ENCODE assay signal across 12 cellular contexts in the genomic region with DNA sequence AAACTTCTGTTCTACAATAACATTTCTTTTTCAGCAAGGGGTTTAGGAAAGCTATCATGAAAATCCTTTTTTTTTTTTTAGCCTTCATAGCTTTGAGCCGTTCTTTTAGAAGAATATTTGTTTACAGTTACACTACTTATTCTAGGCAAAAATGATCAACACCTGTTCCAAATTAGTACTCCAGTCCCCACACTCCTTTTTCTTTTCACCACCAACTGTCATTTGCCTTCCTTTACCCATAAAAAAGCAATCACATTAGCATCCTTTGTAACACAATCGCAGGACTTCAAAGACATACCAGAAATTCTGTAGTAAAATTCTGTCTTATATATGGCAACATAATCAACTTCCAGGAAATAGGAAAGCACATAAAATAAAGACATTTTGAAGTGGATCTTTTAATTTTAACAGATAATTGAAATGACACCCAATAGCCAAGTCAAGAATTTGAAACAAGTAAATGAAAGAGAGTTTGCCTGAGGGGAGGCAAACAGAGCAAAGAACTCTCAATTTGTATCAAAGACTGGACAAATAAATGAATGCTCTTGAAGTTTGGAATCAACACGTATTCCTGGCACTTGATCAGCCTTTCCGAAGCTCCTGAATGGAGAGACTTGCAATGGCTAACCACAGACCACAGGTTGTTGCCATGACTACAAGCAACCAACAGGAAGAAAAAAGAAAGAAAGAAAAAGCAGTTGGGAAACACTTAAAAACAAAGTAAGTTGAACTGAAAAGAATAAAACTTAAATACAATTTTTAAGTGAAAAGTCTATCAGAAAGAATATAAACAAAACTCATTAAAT.
DNase-seq lines count a peak whose midpoint lies in the region; ATAC-seq and TF ChIP-seq lines count a peak whose summit lies in the region.
"Had no signal": no experiment of that assay in that cellular context is flagged by ENCODE, and none has a peak within 500 bp of the region (broad histone marks: within the 10 kb centered on the region; RNA-seq: fewer than 3 reads in every experiment).

No MANE protein-coding gene starts in this region.

- TF ChIP-seq POLR2A in transverse colon (IDR thresholded peaks at IDR 0.05), result no peak
- no peak for TF ChIP-seq POLR2A in spleen (IDR thresholded peaks at IDR 0.05)

- no peak for TF ChIP-seq EP300 in transverse colon (IDR thresholded peaks at IDR 0.05; ENCODE audit: low read depth)

- H3K9me3 ChIP-seq in Loucy (ENCODE audit: insufficient read depth, low read depth, low read length) (peaks cover 9% of the 10 kb centered on the region; the same call in 1 of the 2 replicates), transverse colon (no peaks in the 10 kb centered on the region), spleen (no peaks in the 10 kb centered on the region)
- H3K9me3 ChIP-seq: gastroesophageal sphincter, thyroid gland had no signal

- no peak overlapping the region for H3K4me3 Mint-ChIP-seq in WTC11

- H3K4me1 ChIP-seq in Loucy (ENCODE audit: insufficient read depth, low read length, poor library complexity, severe bottlenecking), result peaks cover 22% of the 10 kb centered on the region
- H3K4me1 ChIP-seq in transverse colon, result no peaks in the 10 kb centered on the region
- peaks cover 0 to 5% (median 0%) of the 10 kb centered on the region in 6 donors for H3K4me1 ChIP-seq in spleen
- H3K4me1 ChIP-seq: gastroesophageal sphincter, thyroid gland had no signal

- no peaks in the 10 kb centered on the region for H3K27me3 Mint-ChIP-seq in WTC11 (ENCODE audit: low read depth)

- H2AFZ ChIP-seq in Loucy (ENCODE audit: low read length), result peak overlapping the region; percentile 91

- no peaks in the 10 kb centered on the region for H4K20me1 ChIP-seq in Loucy (ENCODE audit: insufficient read depth, low read length, poor library complexity, severe bottlenecking)

- intact Hi-C loops in transverse colon (cut with DNase I; ENCODE audit: low total_unique reads) (no loop called here), spleen (cut with DNase I; ENCODE audit: low total_unique reads) (no loop called here)

- in situ Hi-C loops in transverse colon (cut with MboI; ENCODE audit: low pct_ligation_motif_present in 1 of 4, low pct_unique_long_range_greater_than_20kb in 1 of 4, low sequenced_read_pairs in 3 of 4), result no loop called here

- H3K27ac Mint-ChIP-seq in WTC11, result no peak overlapping the region

- peak overlapping the region; percentile 53 for H3K9ac ChIP-seq in Loucy (ENCODE audit: low read depth, low read length, poor library complexity, severe bottlenecking)

- CTCF ChIA-PET in WTC11 (lab: Charles Lee), result interaction anchor here (1.5 kb wide), 1 partner anchor 29 kb away, joined by 6 read pairs; no protein-coding TSS in a partner anchor

- no peaks in the 10 kb centered on the region for H3F3A ChIP-seq in Loucy (ENCODE audit: low read depth)

- H3K36me3 Mint-ChIP-seq in WTC11, result no peaks in the 10 kb centered on the region

- no peaks in the 10 kb centered on the region for H3K36me3 ChIP-seq in Loucy (ENCODE audit: insufficient read depth, low read length)
- H3K36me3 ChIP-seq in kidney epithelial cell (ENCODE audit: control insufficient read depth, insufficient read depth, low read length), result no peaks in the 10 kb centered on the region
- no peaks in the 10 kb centered on the region for H3K36me3 ChIP-seq in transverse colon
- H3K36me3 ChIP-seq in spleen, result no peaks in the 10 kb centered on the region
- H3K36me3 ChIP-seq: gastroesophageal sphincter, thyroid gland had no signal

- peak; percentile 27 for DNase-seq in CMK (ENCODE audit: low read depth)
- no peak for DNase-seq in WTC11 (ENCODE audit: low spot score)
- peak; percentile 96 for DNase-seq in kidney epithelial cell (ENCODE audit: low read depth)
- DNase-seq in transverse colon, result no peak
- no peak for DNase-seq in spleen
- DNase-seq: right cardiac atrium had no signal

- no peaks in the 10 kb centered on the region for H3K9me2 ChIP-seq in Loucy (replicated peaks; ENCODE audit: low read depth, low read length)

- H3K27ac ChIP-seq in transverse colon, result no peak overlapping the region
- no peak overlapping the region for H3K27ac ChIP-seq in spleen
- H3K27ac ChIP-seq: gastroesophageal sphincter, thyroid gland had no signal

- no peaks in the 10 kb centered on the region for H3K79me2 ChIP-seq in Loucy (ENCODE audit: insufficient read depth, low read length)

- POLR2A ChIA-PET in WTC11 (lab: Charles Lee), result no interaction called here

- 27% methylated on average over 3 to 4 of the region's 4 CpGs for WGBS in transverse colon (ENCODE audit: low coverage in 1 of 2), 2 donors
- 19 to 31% (median 24%) methylated on average over 4 of the region's 4 CpGs for WGBS in spleen, 5 donors

- H3K4me3 ChIP-seq in Loucy (ENCODE audit: low read length, poor library complexity, severe bottlenecking) (peak overlapping the region; percentile 67), kidney epithelial cell (ENCODE audit: low read depth, low read length) (no peak overlapping the region), transverse colon (no peak overlapping the region), spleen (no peak overlapping the region)
- H3K4me3 ChIP-seq: gastroesophageal sphincter, thyroid gland had no signal

- peaks cover 16% of the 10 kb centered on the region for H3K4me1 Mint-ChIP-seq in WTC11

- TF ChIP-seq CTCF in Loucy (conservative IDR thresholded peaks at IDR 0.05; ENCODE audit: low read length) (no peak), WTC11 (IDR thresholded peaks at IDR 0.05) (no peak), kidney epithelial cell (IDR thresholded peaks at IDR 0.05; ENCODE audit: insufficient read depth, low read length, poor library complexity, severe bottlenecking) (no peak), transverse colon (IDR thresholded peaks at IDR 0.05) (no peak), spleen (IDR thresholded peaks at IDR 0.05 in 8 of 11, conservative IDR thresholded peaks at IDR 0.05 in 3 of 11) (no peak)

- H3K9me3 Mint-ChIP-seq in WTC11, result peaks cover 4% of the 10 kb centered on the region; the same call in 1 of the 2 replicates

- 0 out of 2 replicates have a peak, but pooled peaks have one; percentile 39 for ATAC-seq in WTC11
- no peak for ATAC-seq in GM18858 (IDR thresholded peaks at IDR 0.05; ENCODE audit: unreplicated experiment)
- ATAC-seq in HG03439 (IDR thresholded peaks at IDR 0.05; ENCODE audit: unreplicated experiment), result no peak
- ATAC-seq: gastroesophageal sphincter, HCT116, right cardiac atrium had no signal

- peak overlapping the region; percentile 83 for H3K4me2 ChIP-seq in Loucy (ENCODE audit: low read depth, low read length, poor library complexity, severe bottlenecking)

- H3K27me3 ChIP-seq in Loucy (ENCODE audit: insufficient read depth, low read length, poor library complexity, severe bottlenecking) (no peaks in the 10 kb centered on the region), kidney epithelial cell (ENCODE audit: control insufficient read depth, insufficient read depth, low read length) (no peaks in the 10 kb centered on the region), transverse colon (no peaks in the 10 kb centered on the region), spleen (replicated peaks in 1 of 7) (no peaks in the 10 kb centered on the region)
- H3K27me3 ChIP-seq: gastroesophageal sphincter, thyroid gland had no signal

TF ChIP-seq in WTC11, 78 proteins besides CTCF, POLR2A, EP300 and RAD21 (continues in another document):
- TF ChIP-seq, protein P1, sequence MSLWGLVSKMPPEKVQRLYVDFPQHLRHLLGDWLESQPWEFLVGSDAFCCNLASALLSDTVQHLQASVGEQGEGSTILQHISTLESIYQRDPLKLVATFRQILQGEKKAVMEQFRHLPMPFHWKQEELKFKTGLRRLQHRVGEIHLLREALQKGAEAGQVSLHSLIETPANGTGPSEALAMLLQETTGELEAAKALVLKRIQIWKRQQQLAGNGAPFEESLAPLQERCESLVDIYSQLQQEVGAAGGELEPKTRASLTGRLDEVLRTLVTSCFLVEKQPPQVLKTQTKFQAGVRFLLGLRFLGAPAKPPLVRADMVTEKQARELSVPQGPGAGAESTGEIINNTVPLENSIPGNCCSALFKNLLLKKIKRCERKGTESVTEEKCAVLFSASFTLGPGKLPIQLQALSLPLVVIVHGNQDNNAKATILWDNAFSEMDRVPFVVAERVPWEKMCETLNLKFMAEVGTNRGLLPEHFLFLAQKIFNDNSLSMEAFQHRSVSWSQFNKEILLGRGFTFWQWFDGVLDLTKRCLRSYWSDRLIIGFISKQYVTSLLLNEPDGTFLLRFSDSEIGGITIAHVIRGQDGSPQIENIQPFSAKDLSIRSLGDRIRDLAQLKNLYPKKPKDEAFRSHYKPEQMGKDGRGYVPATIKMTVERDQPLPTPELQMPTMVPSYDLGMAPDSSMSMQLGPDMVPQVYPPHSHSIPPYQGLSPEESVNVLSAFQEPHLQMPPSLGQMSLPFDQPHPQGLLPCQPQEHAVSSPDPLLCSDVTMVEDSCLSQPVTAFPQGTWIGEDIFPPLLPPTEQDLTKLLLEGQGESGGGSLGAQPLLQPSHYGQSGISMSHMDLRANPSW (CRISPR knock-in tag; conservative IDR thresholded peaks at IDR 0.05; ENCODE audit: low read depth), result no peak
- TF ChIP-seq, protein P2, sequence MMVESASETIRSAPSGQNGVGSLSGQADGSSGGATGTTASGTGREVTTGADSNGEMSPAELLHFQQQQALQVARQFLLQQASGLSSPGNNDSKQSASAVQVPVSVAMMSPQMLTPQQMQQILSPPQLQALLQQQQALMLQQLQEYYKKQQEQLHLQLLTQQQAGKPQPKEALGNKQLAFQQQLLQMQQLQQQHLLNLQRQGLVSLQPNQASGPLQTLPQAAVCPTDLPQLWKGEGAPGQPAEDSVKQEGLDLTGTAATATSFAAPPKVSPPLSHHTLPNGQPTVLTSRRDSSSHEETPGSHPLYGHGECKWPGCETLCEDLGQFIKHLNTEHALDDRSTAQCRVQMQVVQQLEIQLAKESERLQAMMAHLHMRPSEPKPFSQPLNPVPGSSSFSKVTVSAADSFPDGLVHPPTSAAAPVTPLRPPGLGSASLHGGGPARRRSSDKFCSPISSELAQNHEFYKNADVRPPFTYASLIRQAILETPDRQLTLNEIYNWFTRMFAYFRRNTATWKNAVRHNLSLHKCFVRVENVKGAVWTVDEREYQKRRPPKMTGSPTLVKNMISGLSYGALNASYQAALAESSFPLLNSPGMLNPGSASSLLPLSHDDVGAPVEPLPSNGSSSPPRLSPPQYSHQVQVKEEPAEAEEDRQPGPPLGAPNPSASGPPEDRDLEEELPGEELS (CRISPR knock-in tag; IDR thresholded peaks at IDR 0.05), result no peak
- TF ChIP-seq, protein P3, sequence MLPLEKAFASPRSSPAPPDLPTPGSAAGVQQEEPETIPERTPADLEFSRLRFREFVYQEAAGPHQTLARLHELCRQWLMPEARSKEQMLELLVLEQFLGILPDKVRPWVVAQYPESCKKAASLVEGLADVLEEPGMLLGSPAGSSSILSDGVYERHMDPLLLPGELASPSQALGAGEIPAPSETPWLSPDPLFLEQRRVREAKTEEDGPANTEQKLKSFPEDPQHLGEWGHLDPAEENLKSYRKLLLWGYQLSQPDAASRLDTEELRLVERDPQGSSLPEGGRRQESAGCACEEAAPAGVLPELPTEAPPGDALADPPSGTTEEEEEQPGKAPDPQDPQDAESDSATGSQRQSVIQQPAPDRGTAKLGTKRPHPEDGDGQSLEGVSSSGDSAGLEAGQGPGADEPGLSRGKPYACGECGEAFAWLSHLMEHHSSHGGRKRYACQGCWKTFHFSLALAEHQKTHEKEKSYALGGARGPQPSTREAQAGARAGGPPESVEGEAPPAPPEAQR (CRISPR knock-in tag; IDR thresholded peaks at IDR 0.05), result no peak

Comparison
In these comparisons a context has a peak if more than half of its experiments do, and no peak if none do; other contexts are left out.
1. DNase-seq: peak in CMK (single experiment) and kidney epithelial cell (single experiment); none in WTC11 (single experiment), transverse colon (single experiment) and spleen (single experiment).